Comparison of ENCODE assay signal across 15 cellular contexts in genomic region chr6:112511441-112511840, GRCh38.
"Had no signal": no experiment of that assay in that cellular context is flagged by ENCODE, and none has a peak within 500 bp of the region (broad histone marks: within the 10 kb centered on the region; RNA-seq: fewer than 3 reads in every experiment).

No MANE protein-coding gene starts in this region.

- DNase-seq: activated CD4-positive, alpha-beta memory T cell treated with anti-CD3 and anti-CD28 coated beads, Interleukin-2, amount 10 ng/mL, durations not matched to agents 7 days and 5 days; activated CD4-positive, alpha-beta T cell treated with anti-CD3 and anti-CD28 coated beads for 4 hours; activated gamma-delta T cell; activated T-cell treated with anti-CD3 and anti-CD28 coated beads, Interleukin-2, amount 50 U/mL, for 4 hours; amniotic stem cell; effector CD8-positive, alpha-beta T cell; kidney; mesendoderm; stimulated activated CD4-positive, alpha-beta T cell treated with anti-CD3 and anti-CD28 coated beads, Interleukin-15, amount 100 ng/mL, for 24 hours; stimulated activated CD4-positive, alpha-beta T cell treated with anti-CD3 and anti-CD28 coated beads, Interleukin-4, amount 100 ng/mL, for 1 hour; stimulated activated naive B cell treated with anti-CD40 and anti-IgM and Interleukin-4, amounts not matched to agents 10 μg/mL and 1 μg/mL and 100 μg/mL, for 72 hours; T-helper 2 cell; thyroid gland had no signal

- FAIRE-seq: endothelial cell of umbilical vein, kidney, TTC549 had no signal
